8 cellular contexts compared by ENCODE assay signal in the genomic region with DNA sequence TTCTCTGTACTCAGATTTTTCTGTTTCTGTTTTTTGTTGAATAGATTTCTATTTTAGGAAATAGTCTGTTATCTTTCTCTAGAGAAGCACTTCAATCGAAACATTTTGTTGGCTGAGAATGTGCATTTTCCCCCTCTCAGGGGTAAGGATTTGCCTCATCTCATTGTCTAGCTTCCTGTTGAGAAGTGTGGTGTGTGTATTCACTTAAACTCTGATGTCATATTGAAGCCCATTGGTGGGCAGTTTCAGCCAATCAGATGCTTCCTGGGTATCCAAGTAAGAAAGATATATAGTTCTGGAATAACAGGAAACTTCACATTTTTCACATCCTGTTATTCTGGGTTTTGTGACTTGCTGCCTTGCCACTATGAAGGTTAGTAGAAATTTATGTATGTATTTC.
DNase-seq lines count a peak whose midpoint lies in the region; ATAC-seq and TF ChIP-seq lines count a peak whose summit lies in the region.

No MANE protein-coding gene starts in this region.

- peaks cover 14% of the 10 kb centered on the region for H3K79me1 ChIP-seq in neuronal stem cell (ENCODE audit: low read depth, low read length)

- no peak overlapping the region for H2BK12ac ChIP-seq in neuronal stem cell (ENCODE audit: low read length)

- ATAC-seq in GM18858 (IDR thresholded peaks at IDR 0.05; ENCODE audit: unreplicated experiment) = peak; percentile 75
- peak; percentile 70 for ATAC-seq in HG03039 (IDR thresholded peaks at IDR 0.05; ENCODE audit: unreplicated experiment)

- H4K8ac ChIP-seq in neuronal stem cell (ENCODE audit: low read depth, low read length) = no peak overlapping the region

- no peak overlapping the region for H2BK5ac ChIP-seq in neuronal stem cell (ENCODE audit: low read length)

- H3K4ac ChIP-seq in neuronal stem cell (ENCODE audit: low read length) = no peak overlapping the region

- H3K36me3 ChIP-seq in neuronal stem cell (replicated peaks in 1 of 2; ENCODE audit: control insufficient read depth in 2 of 2, insufficient read depth in 2 of 2, low read length in 2 of 2) = peaks cover 0 to 28% of the 10 kb centered on the region in 2 donors

- H2AFZ ChIP-seq in neuronal stem cell (ENCODE audit: low read length) = no peak overlapping the region

- peak; percentile 60 for DNase-seq in AG08395 (ENCODE audit: low spot score)
- peak; percentile 56 for DNase-seq in RKO (ENCODE audit: low spot score)
- peak; percentile 13 to 33 for DNase-seq in erythroblast (lab: John Stamatoyannopoulos, UW)
- DNase-seq in pons (ENCODE audit: low spot score) = peak; percentile 75
- DNase-seq in NCI-H345 treated with DMSO at 0.1 percent for 48 hours (lab: John Stamatoyannopoulos, UW; ENCODE audit: unreplicated experiment) = no peak
- DNase-seq in neuronal stem cell (ENCODE audit: low spot score) = no peak

- H2AK5ac ChIP-seq in neuronal stem cell (ENCODE audit: low read depth, low read length) = no peak overlapping the region

- no peaks in the 10 kb centered on the region for H3K27me3 ChIP-seq in neuronal stem cell (ENCODE audit: control insufficient read depth in 3 of 3, insufficient read depth in 3 of 3, low read depth in 1 of 3, low read length in 3 of 3)

- no peak overlapping the region for H2BK120ac ChIP-seq in neuronal stem cell (ENCODE audit: low read depth, low read length)

- no peak overlapping the region for H3K23ac ChIP-seq in neuronal stem cell (ENCODE audit: low read depth, low read length, poor library complexity)

- H3K9ac ChIP-seq in neuronal stem cell (ENCODE audit: low read depth, low read length, poor library complexity) = no peak overlapping the region

- H2BK15ac ChIP-seq in neuronal stem cell (ENCODE audit: low read length) = no peak overlapping the region

- H3K27ac ChIP-seq in neuronal stem cell (replicated peaks; ENCODE audit: low read length) = no peak overlapping the region

- no peak overlapping the region for H3K14ac ChIP-seq in neuronal stem cell (ENCODE audit: low read length)

- H3K4me2 ChIP-seq in neuronal stem cell (ENCODE audit: insufficient read depth, low read length, poor library complexity, severe bottlenecking) = no peak overlapping the region

- no peak overlapping the region for H3K18ac ChIP-seq in neuronal stem cell (ENCODE audit: low read length)

- H3K4me1 ChIP-seq in neuronal stem cell (ENCODE audit: control insufficient read depth in 2 of 2, insufficient read depth in 1 of 2, low read depth in 1 of 2, low read length in 2 of 2) = peaks cover 23 to 24% of the 10 kb centered on the region in 2 donors

- H4K91ac ChIP-seq in neuronal stem cell (ENCODE audit: low read depth, low read length, poor library complexity) = no peak overlapping the region

- WGBS in neuronal stem cell (ENCODE audit: extremely low coverage in 2 of 2, insufficient read length in 2 of 2, insufficient replicate concordance in 1 of 2), 2 donors = no CpG with 5 or more reads among the region's 1 CpG

- no peak overlapping the region for H3K4me3 ChIP-seq in neuronal stem cell (ENCODE audit: low read length in 2 of 2)

- peaks cover 2 to 8% of the 10 kb centered on the region in 2 donors for H3K9me3 ChIP-seq in neuronal stem cell (replicated peaks in 1 of 2; ENCODE audit: control insufficient read depth in 2 of 2, insufficient read depth in 1 of 2, low read depth in 1 of 2, low read length in 2 of 2)

- no peak for TF ChIP-seq POLR2A in erythroblast (IDR thresholded peaks at IDR 0.05; ENCODE audit: low read length)

Comparison
In these comparisons a context has a peak if more than half of its experiments do, and no peak if none do; other contexts are left out.
1. DNase-seq: peak in AG08395 (single experiment), RKO (single experiment), erythroblast (2 of 2) and pons (single experiment); none in NCI-H345 treated with DMSO at 0.1 percent for 48 hours (single experiment) and neuronal stem cell (single experiment).